16 cellular contexts compared by ENCODE assay signal in the genomic region with DNA sequence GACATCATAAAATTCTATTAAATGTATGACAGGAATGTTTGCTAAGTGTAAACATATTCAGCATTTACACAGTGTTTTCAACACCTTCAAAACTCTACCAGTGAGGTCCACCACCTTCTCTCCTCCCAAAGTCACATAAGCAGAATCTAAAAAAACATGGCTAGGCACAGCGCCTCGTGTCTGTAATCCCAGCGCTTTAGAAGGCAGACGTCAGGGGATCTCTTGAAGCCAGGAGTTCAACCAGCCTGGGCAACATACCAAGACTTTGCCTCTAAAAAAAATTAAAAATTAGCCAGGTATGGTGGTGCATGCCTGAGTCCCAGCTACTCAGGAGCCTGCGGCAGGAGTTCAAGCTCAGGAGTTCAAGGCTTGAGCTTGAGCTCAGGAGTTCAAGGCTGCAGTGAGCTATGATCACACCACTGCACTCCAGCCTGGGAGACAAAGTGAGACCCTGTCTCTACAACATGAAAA. TPM values are rescaled to one million over a fixed set of nuclear protein-coding genes. Genes with fewer than 3 reads are reported as not detected.
DNase-seq lines count a peak whose midpoint lies in the region; ATAC-seq, FAIRE-seq and TF ChIP-seq lines count a peak whose summit lies in the region.
"Had no signal": no experiment of that assay in that cellular context is flagged by ENCODE, and none has a peak within 500 bp of the region (broad histone marks: within the 10 kb centered on the region; RNA-seq: fewer than 3 reads in every experiment).

No MANE protein-coding gene starts in this region.

- FAIRE-seq in small intestine (lab: Jason Lieb, UNC), result no peak
- FAIRE-seq: keratinocyte had no signal

- H3K27ac ChIP-seq in DOHH2 (ENCODE audit: low read depth, low read length), result peak overlapping the region; percentile 71
- H3K27ac ChIP-seq in small intestine (ENCODE audit: low read depth in 1 of 2, low read length in 1 of 2), result no peak overlapping the region
- H3K27ac ChIP-seq: HL-60 had no signal

- ATAC-seq in T-helper 17 cell, result no peak
- peak; percentile 92 for ATAC-seq in left lobe of liver
- no peak for ATAC-seq in HG02642 (IDR thresholded peaks at IDR 0.05; ENCODE audit: poor library complexity, unreplicated experiment)
- ATAC-seq: Panc1 had no signal

- H3K27ac Mint-ChIP-seq in T-helper 17 cell, result peak overlapping the region; percentile 19
- H3K27ac Mint-ChIP-seq: T-helper 1 cell treated with Interleukin-12 subunit alpha and Interleukin-12 subunit beta and Interleukin-4 antibody, amounts not matched to agents 30 μg/mL and 1 μg/mL, for 36 hours had no signal

- DNase-seq in T-helper 17 cell, result no peak
- peak; percentile 85 for DNase-seq in left lobe of liver (ENCODE audit: low spot score)
- DNase-seq in small intestine, result peak; percentile 46
- DNase-seq in inferior parietal cortex (ENCODE audit: extremely low spot score), result no peak
- DNase-seq in mesenteric fat pad (ENCODE audit: low spot score), result no peak
- DNase-seq: activated CD4-positive, alpha-beta T cell treated with anti-CD3 and anti-CD28 coated beads, Interleukin-2, amount 50 U/mL, for 48 hours; activated effector memory CD4-positive, alpha-beta T cell treated with anti-CD3 and anti-CD28 coated beads, Interleukin-2, amount 50 U/mL, for 16 hours; central memory CD4-positive, alpha-beta T cell; MG63; NCI-H2171 treated with DMSO at 0.1 percent for 48 hours had no signal

- peak overlapping the region; percentile 57 for H3K4me2 ChIP-seq in DOHH2 (ENCODE audit: low read length)

- H3K4me3 Mint-ChIP-seq in T-helper 17 cell, result no peak overlapping the region
- H3K4me3 Mint-ChIP-seq: T-helper 1 cell treated with Interleukin-12 subunit alpha and Interleukin-12 subunit beta and Interleukin-4 antibody, amounts not matched to agents 30 μg/mL and 1 μg/mL, for 36 hours had no signal

- peaks cover 13% of the 10 kb centered on the region for H3F3A ChIP-seq in DOHH2 (ENCODE audit: control insufficient read depth, insufficient read depth)

- TF ChIP-seq CTCF in DOHH2 (IDR thresholded peaks at IDR 0.05; ENCODE audit: low read depth, low read length, poor library complexity, severe bottlenecking), result no peak

- no peak overlapping the region; the same call in 1 of the 2 replicates for H3K4me3 ChIP-seq in DOHH2 (ENCODE audit: low read length)
- no peak overlapping the region for H3K4me3 ChIP-seq in small intestine (ENCODE audit: low read depth in 1 of 2, low read length in 2 of 2)
- H3K4me3 ChIP-seq: MG63 had no signal

- peaks cover 3% of the 10 kb centered on the region; the same call in 1 of the 2 replicates for H3K36me3 ChIP-seq in DOHH2 (ENCODE audit: control insufficient read depth, low read length)
- H3K36me3 ChIP-seq in small intestine (ENCODE audit: control insufficient read depth in 2 of 2, insufficient read depth in 2 of 2, low read length in 2 of 2), result no peaks in the 10 kb centered on the region
- H3K36me3 ChIP-seq: MG63 had no signal

- no peaks in the 10 kb centered on the region for H3K27me3 ChIP-seq in DOHH2 (ENCODE audit: control insufficient read depth, low read length)
- no peaks in the 10 kb centered on the region for H3K27me3 ChIP-seq in small intestine (ENCODE audit: control insufficient read depth in 2 of 2, insufficient read depth in 2 of 2, low read length in 2 of 2)
- H3K27me3 ChIP-seq: MG63 had no signal

- H3K9me3 ChIP-seq in DOHH2 (ENCODE audit: control insufficient read depth, insufficient read depth, low read length) (no peaks in the 10 kb centered on the region), T-helper 17 cell (ENCODE audit: control insufficient read depth, low read length, poor library complexity, severe bottlenecking) (no peaks in the 10 kb centered on the region), small intestine (ENCODE audit: control insufficient read depth, low read depth) (no peaks in the 10 kb centered on the region)
- H3K9me3 ChIP-seq: MG63 had no signal

- H3K4me1 ChIP-seq in DOHH2 (ENCODE audit: control insufficient read depth, low read length) (peaks cover 60% of the 10 kb centered on the region), small intestine (ENCODE audit: control insufficient read depth in 2 of 2, insufficient read depth in 1 of 2, low read depth in 1 of 2, low read length in 1 of 2) (peaks cover 0 to 4% of the 10 kb centered on the region in 2 donors)

- H3K36me3 Mint-ChIP-seq in T-helper 17 cell (ENCODE audit: low read depth), result no peaks in the 10 kb centered on the region

- peaks cover 16% of the 10 kb centered on the region for H3K4me1 Mint-ChIP-seq in T-helper 17 cell

- 0 out of 2 replicates have a peak, but pooled peaks cover 1% of the 10 kb centered on the region for H4K20me1 ChIP-seq in DOHH2 (ENCODE audit: control insufficient read depth, insufficient read depth, low read depth, low read length)

- no peaks in the 10 kb centered on the region for H3K9me2 ChIP-seq in DOHH2 (replicated peaks; ENCODE audit: control insufficient read depth, low read length)

- no peaks in the 10 kb centered on the region for H3K27me3 Mint-ChIP-seq in T-helper 17 cell

- H3K79me2 ChIP-seq in DOHH2 (ENCODE audit: control insufficient read depth, low read length), result peaks cover 98% of the 10 kb centered on the region

- WGBS in small intestine, 3 donors, result 39 to 67% (median 44%) methylated on average over 5 of the region's 5 CpGs

RNA-seq across cellular contexts. Expression of a gene that starts 30.0 kb away (rescaled TPM):
- total RNA-seq in T-helper 17 cell (10 to 100 TPM; 38.8 to 45.7 TPM), left lobe of liver (41.9 TPM), mesenteric fat pad (76.4 TPM)
- 10 to 100 TPM; 38.5 to 69.6 (median 41.3) TPM for polyA plus RNA-seq in small intestine

Comparison
In these comparisons a context has a peak if more than half of its experiments do, and no peak if none do; other contexts are left out.
1. DNase-seq: peak in left lobe of liver (single experiment) and small intestine (single experiment); none in T-helper 17 cell (0 of 3), inferior parietal cortex (single experiment) and mesenteric fat pad (single experiment).